In genomic region chr22:19169947-19170318, GRCh38 we compare ENCODE assay signal across 11 cellular contexts. TPM values are rescaled to one million over a fixed set of nuclear protein-coding genes. Genes with fewer than 3 reads are reported as not detected.
DNase-seq lines count a peak whose midpoint lies in the region; ATAC-seq, FAIRE-seq and TF ChIP-seq lines count a peak whose summit lies in the region.
"Had no signal": no experiment of that assay in that cellular context is flagged by ENCODE, and none has a peak within 500 bp of the region (broad histone marks: within the 10 kb centered on the region; RNA-seq: fewer than 3 reads in every experiment).

No MANE protein-coding gene starts in this region.

- H4K5ac ChIP-seq in H1 (ENCODE audit: insufficient read length, low read depth, low read length): no peak overlapping the region

- H3K4me3 ChIP-seq in DOHH2 (ENCODE audit: low read length) (no peak overlapping the region), OCI-LY7 (ENCODE audit: low read depth, low read length, poor library complexity, severe bottlenecking) (no peak overlapping the region), H1 (ENCODE audit: extremely low read depth in 1 of 4, insufficient read depth in 2 of 4, low read depth in 3 of 4, low read length in 4 of 4) (peak overlapping the region in 3 of 4 experiments; percentile 20 to 57 (median 34); a peak in 4 of 8 replicates), parathyroid adenoma (ENCODE audit: low read depth, low read length) (peak overlapping the region; percentile 33)

- H3K27me3 ChIP-seq in DOHH2 (ENCODE audit: control insufficient read depth, low read length) (peaks cover 27% of the 10 kb centered on the region), H1 (replicated peaks in 1 of 4; ENCODE audit: control insufficient read depth in 3 of 4, extremely low read depth in 1 of 4, insufficient read depth in 3 of 4, low read length in 3 of 4) (peaks cover 20 to 46% (median 38%) of the 10 kb centered on the region in 4 experiments), parathyroid adenoma (ENCODE audit: control insufficient read depth, insufficient read depth, low read length) (peaks cover 5% of the 10 kb centered on the region)

- TF ChIP-seq EP300 in H1 (IDR thresholded peaks at IDR 0.05; ENCODE audit: borderline replicate concordance in 1 of 2, low read depth in 2 of 2, low read length in 2 of 2): no peak

- H2AFZ ChIP-seq in OCI-LY7 (ENCODE audit: low read length) (no peak overlapping the region), H1 (ENCODE audit: low read length) (no peak overlapping the region), parathyroid adenoma (peak overlapping the region; percentile 69)

- H3K14ac ChIP-seq in H1 (ENCODE audit: insufficient read length): no peak overlapping the region

- no peak for TF ChIP-seq CTCF in DOHH2 (IDR thresholded peaks at IDR 0.05; ENCODE audit: low read depth, low read length, poor library complexity, severe bottlenecking)
- no peak for TF ChIP-seq CTCF in OCI-LY7 (conservative IDR thresholded peaks at IDR 0.05; ENCODE audit: low read length)
- TF ChIP-seq CTCF in H1 (IDR thresholded peaks at IDR 0.05; ENCODE audit: control extremely low read depth in 1 of 3, insufficient read depth in 1 of 3, low read depth in 1 of 3, low read length in 3 of 3): no peak
- TF ChIP-seq CTCF in parathyroid adenoma (IDR thresholded peaks at IDR 0.05): no peak

- H4K91ac ChIP-seq in H1 (replicated peaks; ENCODE audit: insufficient read length, low read length): no peak overlapping the region

- H3K9me2 ChIP-seq in DOHH2 (replicated peaks; ENCODE audit: control insufficient read depth, low read length): no peaks in the 10 kb centered on the region
- no peaks in the 10 kb centered on the region for H3K9me2 ChIP-seq in OCI-LY7 (ENCODE audit: insufficient read depth, low read length)

- DNase-seq in OCI-LY7 (ENCODE audit: low spot score) (no peak), H1 (ENCODE audit: low read depth in 1 of 2, low spot score in 2 of 2) (no peak), H4 (ENCODE audit: low spot score) (no peak), NCI-H1105 treated with DMSO at 0.1 percent for 48 hours (lab: John Stamatoyannopoulos, UW) (no peak)
- DNase-seq: NCI-H1694 treated with DMSO at 0.1 percent for 48 hours had no signal

- H2BK120ac ChIP-seq in H1 (replicated peaks; ENCODE audit: low read depth, low read length): no peak overlapping the region

- H3K9ac ChIP-seq in H1 (replicated peaks in 1 of 4; ENCODE audit: extremely low read depth in 1 of 4, low read depth in 3 of 4, low read length in 3 of 4) (no peak overlapping the region; a peak in 1 of 7 replicates), parathyroid adenoma (no peak overlapping the region)

- H4K20me1 ChIP-seq in DOHH2 (ENCODE audit: control insufficient read depth, insufficient read depth, low read depth, low read length) (peaks cover 7% of the 10 kb centered on the region; the same call in 1 of the 2 replicates), OCI-LY7 (ENCODE audit: insufficient read depth, low read length) (0 out of 2 replicates have a peak, but pooled peaks cover 5% of the 10 kb centered on the region), H1 (replicated peaks in 1 of 2; ENCODE audit: control insufficient read depth in 1 of 2, insufficient read depth in 2 of 2, low read length in 2 of 2) (peaks cover 2 to 24% of the 10 kb centered on the region in 2 experiments)

- no peak for FAIRE-seq in H1 (lab: Jason Lieb, UNC)
- FAIRE-seq: islet of Langerhans, pancreas had no signal

- no peak overlapping the region for H2BK5ac ChIP-seq in H1 (ENCODE audit: low read depth, low read length)

- H3K79me2 ChIP-seq in DOHH2 (ENCODE audit: control insufficient read depth, low read length) (peaks cover 46% of the 10 kb centered on the region), OCI-LY7 (ENCODE audit: insufficient read depth, low read depth, low read length) (peaks cover 29% of the 10 kb centered on the region), H1 (ENCODE audit: control insufficient read depth in 1 of 2, insufficient read depth in 2 of 2, low read length in 2 of 2) (peaks cover 5 to 26% of the 10 kb centered on the region in 2 experiments; a peak in 3 of 4 replicates), parathyroid adenoma (no peaks in the 10 kb centered on the region)

- H3K56ac ChIP-seq in H1 (replicated peaks; ENCODE audit: insufficient read length, low read depth, low read length): no peak overlapping the region

- H3K23me2 ChIP-seq in H1 (ENCODE audit: low read depth, low read length): peaks cover 10% of the 10 kb centered on the region

- no peak overlapping the region for H3K23ac ChIP-seq in H1 (ENCODE audit: insufficient read length)

- POLR2A ChIA-PET in OCI-LY7 (lab: Charles Lee) (no interaction called here), H1 (lab: Charles Lee; ENCODE audit: partially characterized antibody) (interaction anchor here (0.7 to 1.3 kb wide), 2 partner anchors 8 to 181 kb away, joined by 3 to 4 read pairs; partner anchors contain the start of gene SLC25A1)

- no peak overlapping the region for H2BK20ac ChIP-seq in H1 (ENCODE audit: low read length)

- peak overlapping the region; percentile 99; the same call in 1 of the 2 replicates for H3K4me2 ChIP-seq in DOHH2 (ENCODE audit: low read length)
- peak overlapping the region; percentile 97; the same call in 1 of the 2 replicates for H3K4me2 ChIP-seq in OCI-LY7 (ENCODE audit: low read length)
- peak overlapping the region; percentile 73 to 95 for H3K4me2 ChIP-seq in H1 (ENCODE audit: insufficient read depth in 1 of 2, low read depth in 2 of 2, low read length in 2 of 2)
- H3K4me2 ChIP-seq in parathyroid adenoma (ENCODE audit: low read length): peak overlapping the region; percentile 74

- no peak overlapping the region for H2BK12ac ChIP-seq in H1 (ENCODE audit: low read depth, low read length)

- H4K8ac ChIP-seq in H1 (ENCODE audit: extremely low read depth, insufficient read depth, low read length): no peak overlapping the region

- peak overlapping the region; percentile 85; the same call in 1 of the 2 replicates for H2AK5ac ChIP-seq in H1 (ENCODE audit: low read depth, low read length)

- CTCF ChIA-PET in OCI-LY7 (lab: Charles Lee; ENCODE audit: unreplicated experiment): no interaction called here
- CTCF ChIA-PET in H1 (lab: Charles Lee; ENCODE audit: partially characterized antibody): interaction anchor here (0.9 to 2.2 kb wide), 4 partner anchors 25 to 134 kb away, joined by 3 to 10 read pairs (median 4); partner anchors contain the start of gene ESS2

- peaks cover 15% of the 10 kb centered on the region for H3K79me1 ChIP-seq in H1 (ENCODE audit: low read depth, low read length)

- peaks cover 34% of the 10 kb centered on the region for H3K4me1 ChIP-seq in DOHH2 (ENCODE audit: control insufficient read depth, low read length)
- peaks cover 28% of the 10 kb centered on the region for H3K4me1 ChIP-seq in OCI-LY7 (ENCODE audit: insufficient read depth, low read length, poor library complexity, severe bottlenecking)
- peaks cover 0 to 32% (median 24%) of the 10 kb centered on the region in 4 experiments; a peak in 6 of 7 replicates for H3K4me1 ChIP-seq in H1 (replicated peaks in 1 of 4; ENCODE audit: control insufficient read depth in 3 of 4, insufficient read depth in 4 of 4, low read length in 3 of 4)
- H3K4me1 ChIP-seq in parathyroid adenoma: peaks cover 5% of the 10 kb centered on the region

- intact Hi-C loops in OCI-LY7 (cut with micrococcal nuclease; ENCODE audit: unreplicated experiment): no loop called here

- ATAC-seq in GM18870 (IDR thresholded peaks at IDR 0.05; ENCODE audit: unreplicated experiment): no peak
- ATAC-seq: pancreas had no signal

- peaks cover 28% of the 10 kb centered on the region for H3K36me3 ChIP-seq in DOHH2 (ENCODE audit: control insufficient read depth, low read length)
- peaks cover 2% of the 10 kb centered on the region; the same call in 1 of the 2 replicates for H3K36me3 ChIP-seq in OCI-LY7 (ENCODE audit: insufficient read depth, low read length)
- no peaks in the 10 kb centered on the region; a peak in 1 of 8 replicates for H3K36me3 ChIP-seq in H1 (ENCODE audit: control insufficient read depth in 2 of 4, insufficient read depth in 4 of 4, low read length in 3 of 4)
- no peaks in the 10 kb centered on the region for H3K36me3 ChIP-seq in parathyroid adenoma (ENCODE audit: control insufficient read depth, insufficient read depth, low read length)
- H3K36me3 ChIP-seq: pancreas had no signal

- TF ChIP-seq POLR2A in H1 (IDR thresholded peaks at IDR 0.05; ENCODE audit: control extremely low read depth in 1 of 2, low read depth in 2 of 2, low read length in 2 of 2): no peak

- no peak for TF ChIP-seq RAD21 in H1 (IDR thresholded peaks at IDR 0.05 in 1 of 2, conservative IDR thresholded peaks at IDR 0.05 in 1 of 2; ENCODE audit: low read depth in 2 of 2, low read length in 2 of 2)

- peak overlapping the region; percentile 88; the same call in 1 of the 2 replicates for H2BK15ac ChIP-seq in H1 (ENCODE audit: low read length)

- H3K9me3 ChIP-seq in DOHH2 (ENCODE audit: control insufficient read depth, insufficient read depth, low read length) (no peaks in the 10 kb centered on the region), OCI-LY7 (ENCODE audit: low read length) (no peaks in the 10 kb centered on the region), H1 (ENCODE audit: insufficient read depth in 2 of 2, low read depth in 1 of 2, low read length in 1 of 2) (no peaks in the 10 kb centered on the region), parathyroid adenoma (ENCODE audit: control insufficient read depth, low read length) (no peaks in the 10 kb centered on the region)
- H3K9me3 ChIP-seq: pancreas had no signal

- 75% methylated on average over 7 of the region's 7 CpGs; no CpG with 5 or more reads in 1 of the 2 experiments for WGBS in H1 (ENCODE audit: extremely low coverage in 1 of 2, insufficient coverage in 1 of 2, insufficient read length in 1 of 2, insufficient replicate concordance in 2 of 2, low coverage in 1 of 2, low lambda C conversion rate in 2 of 2, missing lambda C conversion rate in 1 of 2), 2 experiments

- H3K18ac ChIP-seq in H1 (ENCODE audit: extremely low read depth, low read length): no peak overlapping the region

- H3K27ac ChIP-seq in DOHH2 (ENCODE audit: low read depth, low read length): no peak overlapping the region
- no peak overlapping the region for H3K27ac ChIP-seq in OCI-LY7 (ENCODE audit: low read depth, low read length, poor library complexity, severe bottlenecking)
- H3K27ac ChIP-seq in H1 (ENCODE audit: low read depth, low read length): no peak overlapping the region
- H3K27ac ChIP-seq in parathyroid adenoma: no peak overlapping the region
- H3K27ac ChIP-seq: HL-60, pancreas had no signal

- H3F3A ChIP-seq in DOHH2 (ENCODE audit: control insufficient read depth, insufficient read depth): peaks cover 8% of the 10 kb centered on the region

- BruUV-seq in OCI-LY7 (replicated peaks; lab: Mats Ljungman, UMichigan): no TSS peak

- H3K4ac ChIP-seq in H1 (replicated peaks; ENCODE audit: insufficient read length, low read depth, low read length): no peak overlapping the region

RNA-seq across cellular contexts. Expression of gene SLC25A1, which starts 8.6 kb away (rescaled TPM):
- total RNA-seq in OCI-LY7 (2014; rRNA removed; shearing (Covaris generic)): 52.4 and 59.5 TPM in 2 replicates
- total RNA-seq in OCI-LY7 (2022): 106 and 117 TPM in 2 replicates
- 148 and 157 TPM in 2 replicates for total RNA-seq in H1 (2021; fragmentation: NEBNext Ultra II Directional; extraction: Animal tissue kit (Norgen Biotek cat#: 25700))
- 110 and 183 TPM in 2 replicates for polyA plus RNA-seq in H1 (2011; rRNA removed)
- 111 TPM for polyA plus RNA-seq in H1 (2011; cell fraction: cytosol; rRNA removed)
- 127 TPM for polyA plus RNA-seq in H1 (2011; cell fraction: nucleus; rRNA removed)
- 74.1 to 161 TPM (median 156 TPM) in 4 replicates for polyA plus RNA-seq in H1 (2012, experiment 1 of 2)
- polyA plus RNA-seq in H1 (2012, experiment 2 of 2): 175 TPM
- polyA plus RNA-seq in H1 (2013, experiment 1 of 2): 102 TPM
- polyA plus RNA-seq in H1 (2013, experiment 2 of 2): 94.5 TPM
- 47.6 and 69.7 TPM in 2 replicates for polyA minus RNA-seq in H1 (2011; rRNA and poly(A)+ RNA removed)
- 67.6 TPM for polyA minus RNA-seq in H1 (2011; cell fraction: cytosol; rRNA and poly(A)+ RNA removed)
- polyA minus RNA-seq in H1 (2011; cell fraction: nucleus; rRNA and poly(A)+ RNA removed): 43.8 TPM
- 75.0 and 77.8 TPM in 2 replicates for total RNA-seq in H4 (2014; rRNA removed; shearing (Covaris generic))

RNA-seq across cellular contexts. Expression of gene GSC2, which starts 19.8 kb away (rescaled TPM):
- not detected in 2 replicates for total RNA-seq in OCI-LY7 (2014; rRNA removed; shearing (Covaris generic))
- total RNA-seq in OCI-LY7 (2022): not detected in 2 replicates
- total RNA-seq in H1 (2021; fragmentation: NEBNext Ultra II Directional; extraction: Animal tissue kit (Norgen Biotek cat#: 25700)): 0.42 and 0.48 TPM in 2 replicates
- 0.17 and 0.19 TPM in 2 replicates for polyA plus RNA-seq in H1 (2011; rRNA removed)
- polyA plus RNA-seq in H1 (2011; cell fraction: cytosol; rRNA removed): 0.08 TPM
- polyA plus RNA-seq in H1 (2011; cell fraction: nucleus; rRNA removed): not detected
- polyA plus RNA-seq in H1 (2012, experiment 1 of 2): 0.31 TPM in 2 of 4 replicates, not detected in the others
- polyA plus RNA-seq in H1 (2012, experiment 2 of 2): not detected
- polyA plus RNA-seq in H1 (2013, experiment 1 of 2): 0.04 TPM
- polyA plus RNA-seq in H1 (2013, experiment 2 of 2): 0.09 TPM
- not detected in 2 replicates for polyA minus RNA-seq in H1 (2011; rRNA and poly(A)+ RNA removed)
- not detected for polyA minus RNA-seq in H1 (2011; cell fraction: cytosol; rRNA and poly(A)+ RNA removed)
- polyA minus RNA-seq in H1 (2011; cell fraction: nucleus; rRNA and poly(A)+ RNA removed): not detected
- total RNA-seq in H4 (2014; rRNA removed; shearing (Covaris generic)): not detected in 2 replicates
- total RNA-seq: pancreas had no signal
- polyA plus RNA-seq: pancreas had no signal

RNA-seq across cellular contexts. Expression of gene ESS2, which starts 25.5 kb away (rescaled TPM):
- 8.0 and 13.4 TPM in 2 replicates for total RNA-seq in OCI-LY7 (2014; rRNA removed; shearing (Covaris generic))
- total RNA-seq in OCI-LY7 (2022): 14.1 and 15.7 TPM in 2 replicates
- 16.0 and 18.6 TPM in 2 replicates for total RNA-seq in H1 (2021; fragmentation: NEBNext Ultra II Directional; extraction: Animal tissue kit (Norgen Biotek cat#: 25700))
- 12.2 and 16.7 TPM in 2 replicates for polyA plus RNA-seq in H1 (2011; rRNA removed)
- 18.9 TPM for polyA plus RNA-seq in H1 (2011; cell fraction: cytosol; rRNA removed)
- polyA plus RNA-seq in H1 (2011; cell fraction: nucleus; rRNA removed): 17.1 TPM
- polyA plus RNA-seq in H1 (2012, experiment 1 of 2): 10.7 to 15.4 TPM (median 14.2 TPM) in 4 replicates
- 10.9 TPM for polyA plus RNA-seq in H1 (2012, experiment 2 of 2)
- polyA plus RNA-seq in H1 (2013, experiment 1 of 2): 9.0 TPM
- 9.0 TPM for polyA plus RNA-seq in H1 (2013, experiment 2 of 2)
- 4.1 and 5.7 TPM in 2 replicates for polyA minus RNA-seq in H1 (2011; rRNA and poly(A)+ RNA removed)
- 5.6 TPM for polyA minus RNA-seq in H1 (2011; cell fraction: cytosol; rRNA and poly(A)+ RNA removed)
- 4.3 TPM for polyA minus RNA-seq in H1 (2011; cell fraction: nucleus; rRNA and poly(A)+ RNA removed)
- total RNA-seq in H4 (2014; rRNA removed; shearing (Covaris generic)): 6.2 and 8.9 TPM in 2 replicates

RNA-seq across cellular contexts. Expression of gene TSSK2, which starts 38.8 kb away (rescaled TPM):
- total RNA-seq in OCI-LY7 (2014; rRNA removed; shearing (Covaris generic)): not detected in 2 replicates
- not detected in 2 replicates for total RNA-seq in OCI-LY7 (2022)
- not detected in 2 replicates for total RNA-seq in H1 (2021; fragmentation: NEBNext Ultra II Directional; extraction: Animal tissue kit (Norgen Biotek cat#: 25700))
- not detected in 2 replicates for polyA plus RNA-seq in H1 (2011; rRNA removed)
- polyA plus RNA-seq in H1 (2011; cell fraction: cytosol; rRNA removed): not detected
- not detected for polyA plus RNA-seq in H1 (2011; cell fraction: nucleus; rRNA removed)
- not detected in 4 replicates for polyA plus RNA-seq in H1 (2012, experiment 1 of 2)
- polyA plus RNA-seq in H1 (2012, experiment 2 of 2): not detected
- not detected for polyA plus RNA-seq in H1 (2013, experiment 1 of 2)
- 0.02 TPM for polyA plus RNA-seq in H1 (2013, experiment 2 of 2)
- polyA minus RNA-seq in H1 (2011; rRNA and poly(A)+ RNA removed): 0.13 TPM in 1 of 2 replicates, not detected in the other
- not detected for polyA minus RNA-seq in H1 (2011; cell fraction: cytosol; rRNA and poly(A)+ RNA removed)
- polyA minus RNA-seq in H1 (2011; cell fraction: nucleus; rRNA and poly(A)+ RNA removed): not detected
- total RNA-seq in H4 (2014; rRNA removed; shearing (Covaris generic)): not detected in 2 replicates

RNA-seq across cellular contexts. Expression of gene DGCR2, which starts 47.7 kb away (rescaled TPM):
- 26.6 and 29.7 TPM in 2 replicates for total RNA-seq in OCI-LY7 (2014; rRNA removed; shearing (Covaris generic))
- total RNA-seq in OCI-LY7 (2022): 26.9 and 27.6 TPM in 2 replicates
- 62.2 and 65.5 TPM in 2 replicates for total RNA-seq in H1 (2021; fragmentation: NEBNext Ultra II Directional; extraction: Animal tissue kit (Norgen Biotek cat#: 25700))
- polyA plus RNA-seq in H1 (2011; rRNA removed): 42.3 and 74.8 TPM in 2 replicates
- 42.6 TPM for polyA plus RNA-seq in H1 (2011; cell fraction: cytosol; rRNA removed)
- 58.0 TPM for polyA plus RNA-seq in H1 (2011; cell fraction: nucleus; rRNA removed)
- 49.8 to 57.4 TPM (median 51.5 TPM) in 4 replicates for polyA plus RNA-seq in H1 (2012, experiment 1 of 2)
- polyA plus RNA-seq in H1 (2012, experiment 2 of 2): 59.6 TPM
- 53.6 TPM for polyA plus RNA-seq in H1 (2013, experiment 1 of 2)
- polyA plus RNA-seq in H1 (2013, experiment 2 of 2): 60.2 TPM
- 47.2 and 62.3 TPM in 2 replicates for polyA minus RNA-seq in H1 (2011; rRNA and poly(A)+ RNA removed)
- 46.5 TPM for polyA minus RNA-seq in H1 (2011; cell fraction: cytosol; rRNA and poly(A)+ RNA removed)
- 33.3 TPM for polyA minus RNA-seq in H1 (2011; cell fraction: nucleus; rRNA and poly(A)+ RNA removed)
- 19.1 TPM in 2 replicates for total RNA-seq in H4 (2014; rRNA removed; shearing (Covaris generic))

Comparison
In these comparisons a context has a peak if more than half of its experiments do, and no peak if none do; other contexts are left out.
1. H3K4me3 ChIP-seq: peak in H1 (3 of 4) and parathyroid adenoma (single experiment); none in DOHH2 (single experiment) and OCI-LY7 (single experiment).
2. Peak in every context shown above with its lines, with median percentiles within 50 percentile points of each other: H3K4me2 ChIP-seq.